Comparison of ENCODE assay signal across 17 cellular contexts in genomic region chr3:13550791-13551360, GRCh38. TPM values are rescaled to one million over a fixed set of nuclear protein-coding genes. Genes with fewer than 3 reads are reported as not detected.
A peak's percentile ranks its signal among the peaks of the same experiment; 100 is the strongest.
DNase-seq lines count a peak whose midpoint lies in the region; ATAC-seq, FAIRE-seq and TF ChIP-seq lines count a peak whose summit lies in the region.
"Had no signal": no experiment of that assay in that cellular context is flagged by ENCODE, and none has a peak within 500 bp of the region (broad histone marks: within the 10 kb centered on the region; RNA-seq: fewer than 3 reads in every experiment).

No MANE protein-coding gene starts in this region.

- H3K27ac ChIP-seq in endothelial cell of umbilical vein (ENCODE audit: insufficient read depth, low read depth, low read length) (no peak overlapping the region), tibial artery (peak overlapping the region; percentile 59 to 66)

- H3K9me3 ChIP-seq in endothelial cell of umbilical vein (replicated peaks; ENCODE audit: control insufficient read depth, insufficient read depth, low read length) (no peaks in the 10 kb centered on the region), tibial artery (no peaks in the 10 kb centered on the region)
- H3K9me3 ChIP-seq: A549, HAP-1, uterus had no signal

- peaks cover 8% of the 10 kb centered on the region for H3K27me3 Mint-ChIP-seq in mesothelial cell of epicardium (ENCODE audit: low read depth)

- H3K36me3 ChIP-seq in endothelial cell of umbilical vein (ENCODE audit: control insufficient read depth in 2 of 2, extremely low read depth in 1 of 2, insufficient read depth in 2 of 2, low read length in 2 of 2) (no peaks in the 10 kb centered on the region), tibial artery (no peaks in the 10 kb centered on the region)
- H3K36me3 ChIP-seq: HAP-1, uterus had no signal

- peak; percentile 71 for DNase-seq in Right ventricle myocardium inferior (ENCODE audit: missing footprints)
- DNase-seq in cardiac septum (ENCODE audit: low spot score): no peak
- DNase-seq in endothelial cell of umbilical vein (ENCODE audit: low read depth, low spot score): peak; percentile 70
- DNase-seq in mesothelial cell of epicardium (ENCODE audit: low spot score in 2 of 2, unreplicated experiment in 2 of 2): no peak
- no peak for DNase-seq in tibial artery
- no peak for DNase-seq in medulla oblongata (ENCODE audit: extremely low spot score)
- no peak for DNase-seq in NCI-H1092 treated with DMSO at 0.1 percent for 48 hours (lab: John Stamatoyannopoulos, UW)
- DNase-seq: activated naive CD4-positive, alpha-beta T cell treated with anti-CD3 and anti-CD28 coated beads, Interleukin-2, amount 50 U/mL, for 16 hours; activated T-cell treated with anti-CD3 and anti-CD28 coated beads, Interleukin-2, amount 50 U/mL, for 1 hour; naive thymus-derived CD4-positive, alpha-beta T cell; NCI-H1436; stimulated activated naive CD8-positive, alpha-beta T cell treated with anti-CD3 and anti-CD28 coated beads, Interleukin-15, Interleukin-2, amounts not matched to agents 100 U/mL and 50 U/mL, for 24 hours; uterus had no signal

- no peak overlapping the region for H3K9ac ChIP-seq in endothelial cell of umbilical vein (replicated peaks; ENCODE audit: extremely low read depth, insufficient read depth, low read length)

- H4K20me1 ChIP-seq in endothelial cell of umbilical vein (replicated peaks; ENCODE audit: control insufficient read depth, extremely low read depth, insufficient read depth, low read length): no peaks in the 10 kb centered on the region

- intact Hi-C loops in Right ventricle myocardium inferior (cut with DNase I) (no loop called here), cardiac septum (cut with DNase I) (no loop called here), endothelial cell of umbilical vein (cut with micrococcal nuclease) (no loop called here), tibial artery (cut with DNase I; ENCODE audit: low total_unique reads) (no loop called here)

- TF ChIP-seq CTCF in endothelial cell of umbilical vein (IDR thresholded peaks at IDR 0.05; ENCODE audit: extremely low read depth in 1 of 2, insufficient read depth in 1 of 2, low read depth in 1 of 2, low read length in 2 of 2): no peak
- no peak for TF ChIP-seq CTCF in mesothelial cell of epicardium (IDR thresholded peaks at IDR 0.05; ENCODE audit: unreplicated experiment)
- no peak for TF ChIP-seq CTCF in tibial artery (IDR thresholded peaks at IDR 0.05)

- no peak overlapping the region for H3K27ac Mint-ChIP-seq in mesothelial cell of epicardium
- H3K27ac Mint-ChIP-seq: naive thymus-derived CD4-positive, alpha-beta T cell had no signal

- no peaks in the 10 kb centered on the region for H3K9me1 ChIP-seq in endothelial cell of umbilical vein (replicated peaks; ENCODE audit: control insufficient read depth, extremely low read depth, insufficient read depth, low read length)

- BruUV-seq in endothelial cell of umbilical vein (replicated peaks; lab: Mats Ljungman, UMichigan): no TSS peak

- peaks cover 5% of the 10 kb centered on the region for H3K4me1 ChIP-seq in endothelial cell of umbilical vein (ENCODE audit: control insufficient read depth, extremely low read depth, insufficient read depth, low read length)
- H3K4me1 ChIP-seq in tibial artery: peaks cover 0 to 42% (median 16%) of the 10 kb centered on the region in 4 donors
- H3K4me1 ChIP-seq: HAP-1 had no signal

- peaks cover 6 to 11% of the 10 kb centered on the region in 2 experiments for H3K27me3 ChIP-seq in endothelial cell of umbilical vein (ENCODE audit: control insufficient read depth in 2 of 2, insufficient read depth in 2 of 2, low read length in 2 of 2)
- H3K27me3 ChIP-seq in tibial artery: peaks cover 0 to 32% of the 10 kb centered on the region in 2 donors
- H3K27me3 ChIP-seq: uterus had no signal

- no peak overlapping the region for H2AFZ ChIP-seq in endothelial cell of umbilical vein (ENCODE audit: low read depth, low read length)

- peaks cover 41% of the 10 kb centered on the region for H3K4me1 Mint-ChIP-seq in mesothelial cell of epicardium

- no peaks in the 10 kb centered on the region for H3K36me3 Mint-ChIP-seq in mesothelial cell of epicardium

- H3K4me3 ChIP-seq in endothelial cell of umbilical vein (replicated peaks in 1 of 3; ENCODE audit: insufficient read depth in 1 of 3, low read depth in 1 of 3, low read length in 3 of 3): no peak overlapping the region
- H3K4me3 ChIP-seq in tibial artery: peak overlapping the region; percentile 46 to 56
- H3K4me3 ChIP-seq: A549, HAP-1 had no signal

- H3K9me3 Mint-ChIP-seq in mesothelial cell of epicardium: no peaks in the 10 kb centered on the region

- POLR2A ChIA-PET in endothelial cell of umbilical vein (lab: Charles Lee): interaction anchor here (0.7 kb wide), 1 partner anchor 360 kb away, joined by 3 read pairs; no protein-coding TSS in a partner anchor

- CTCF ChIA-PET in endothelial cell of umbilical vein (lab: Charles Lee): interaction anchor here (0.7 to 3.3 kb wide), 8 partner anchors 9 to 107 kb away, joined by 3 to 23 read pairs (median 4); no protein-coding TSS in a partner anchor

- peak overlapping the region; percentile 66 for H3K4me3 Mint-ChIP-seq in mesothelial cell of epicardium

- H3K79me2 ChIP-seq in endothelial cell of umbilical vein (ENCODE audit: control insufficient read depth, insufficient read depth, low read length): no peaks in the 10 kb centered on the region

- dilution Hi-C loops in endothelial cell of umbilical vein (cut with MboI; ENCODE audit: extremely low pct_ligation_motif_present, low sequenced_read_pairs): no loop called here

- ATAC-seq in Right ventricle myocardium inferior (no peak), SK-N-SH treated with all-trans-retinoic acid at 6 μM for 48 hours (no peak)
- ATAC-seq: A549; naive thymus-derived CD4-positive, alpha-beta T cell; stimulated activated naive CD8-positive, alpha-beta T cell treated with anti-CD3 and anti-CD28 coated beads, Interleukin-15, Interleukin-2, amounts not matched to agents 100 U/mL and 50 U/mL, for 24 hours had no signal

- no peak for FAIRE-seq in endothelial cell of umbilical vein (lab: Jason Lieb, UNC)
- FAIRE-seq: A549, HTR-8/SVneo had no signal

- no peak overlapping the region for H3K4me2 ChIP-seq in endothelial cell of umbilical vein (ENCODE audit: insufficient read depth, low read length)
- H3K4me2 ChIP-seq: A549 had no signal

- no peak for TF ChIP-seq POLR2A in endothelial cell of umbilical vein (IDR thresholded peaks at IDR 0.05; ENCODE audit: low read depth, low read length)

TF ChIP-seq in endothelial cell of umbilical vein, 7 proteins besides CTCF, POLR2A, EP300 and RAD21:
- no peak for TF ChIP-seq FOS (IDR thresholded peaks at IDR 0.05; ENCODE audit: borderline replicate concordance, insufficient read depth, low read length)
- TF ChIP-seq EZH2 (IDR thresholded peaks at IDR 0.05; ENCODE audit: borderline replicate concordance, low read depth, low read length, severe bottlenecking): no peak
- no peak for TF ChIP-seq JUN (IDR thresholded peaks at IDR 0.05; ENCODE audit: borderline replicate concordance, insufficient read depth, insufficient read length, low read depth)
- TF ChIP-seq MYC (IDR thresholded peaks at IDR 0.05; ENCODE audit: low read depth, low read length): no peak
- no peak for TF ChIP-seq POLR2AphosphoS5 (IDR thresholded peaks at IDR 0.05; ENCODE audit: insufficient read depth, low read depth, low read length)
- no peak for TF ChIP-seq MAX (IDR thresholded peaks at IDR 0.05; ENCODE audit: insufficient read depth, insufficient read length)
- no peak for TF ChIP-seq GATA2 (IDR thresholded peaks at IDR 0.05; ENCODE audit: insufficient read depth, insufficient read length, low read depth, low read length)

TF ChIP-seq in SK-N-SH treated with all-trans-retinoic acid at 6 μM for 48 hours, 23 proteins besides CTCF, POLR2A, EP300 and RAD21:
- no peak for TF ChIP-seq CREB5 (CRISPR knock-in tag; IDR thresholded peaks at IDR 0.05; ENCODE audit: low read depth)
- TF ChIP-seq ZNF565 (CRISPR knock-in tag; conservative IDR thresholded peaks at IDR 0.05; ENCODE audit: low read depth): no peak
- TF ChIP-seq GLIS3 (CRISPR knock-in tag; IDR thresholded peaks at IDR 0.05): no peak
- no peak for TF ChIP-seq TCF4 (CRISPR knock-in tag; IDR thresholded peaks at IDR 0.05; ENCODE audit: borderline replicate concordance)
- no peak for TF ChIP-seq TOX (CRISPR knock-in tag; IDR thresholded peaks at IDR 0.05; ENCODE audit: borderline replicate concordance)
- TF ChIP-seq CSDC2 (CRISPR knock-in tag; IDR thresholded peaks at IDR 0.05): no peak
- TF ChIP-seq ZFP3 (CRISPR knock-in tag; IDR thresholded peaks at IDR 0.05): no peak
- no peak for TF ChIP-seq ZNF8 (CRISPR knock-in tag; IDR thresholded peaks at IDR 0.05)

RNA-seq across cellular contexts. Expression of gene FBLN2, which starts 2.0 kb away (rescaled TPM):
- total RNA-seq in Right ventricle myocardium inferior: 81.1 TPM
- 64.6 TPM for total RNA-seq in cardiac septum
- 0.07 and 1.4 TPM in 2 replicates for total RNA-seq in endothelial cell of umbilical vein
- 1.9 and 2.3 TPM in 2 replicates for polyA plus RNA-seq in endothelial cell of umbilical vein
- polyA plus RNA-seq in endothelial cell of umbilical vein (2011; cell fraction: cytosol; rRNA removed): 0.65 and 1.4 TPM in 2 replicates
- polyA plus RNA-seq in endothelial cell of umbilical vein (2011; cell fraction: nucleus; rRNA removed): 0.61 and 1.0 TPM in 2 replicates
- 0.23 and 0.85 TPM in 2 replicates for polyA plus RNA-seq in endothelial cell of umbilical vein (2012)
- polyA minus RNA-seq in endothelial cell of umbilical vein: 0.68 and 0.91 TPM in 2 replicates
- polyA minus RNA-seq in endothelial cell of umbilical vein (2011; cell fraction: cytosol; rRNA and poly(A)+ RNA removed): not detected
- 0.14 and 0.67 TPM in 2 replicates for polyA minus RNA-seq in endothelial cell of umbilical vein (2011; cell fraction: nucleus; rRNA and poly(A)+ RNA removed)
- total RNA-seq in mesothelial cell of epicardium: 63.3 to 68.6 TPM (median 67.5 TPM) in 3 replicates
- polyA plus RNA-seq: naive thymus-derived CD4-positive, alpha-beta T cell had no signal

Comparison
In these comparisons a context has a peak if more than half of its experiments do, and no peak if none do; other contexts are left out.
1. DNase-seq: peak in Right ventricle myocardium inferior (single experiment) and endothelial cell of umbilical vein (single experiment); none in cardiac septum (single experiment), mesothelial cell of epicardium (0 of 2), tibial artery (0 of 2), medulla oblongata (single experiment) and NCI-H1092 treated with DMSO at 0.1 percent for 48 hours (single experiment).
2. H3K4me3 ChIP-seq: peak in tibial artery (2 of 2); none in endothelial cell of umbilical vein (0 of 3).
3. RNA of gene FBLN2, which starts 2.0 kb away (total RNA-seq): 81.1 TPM in Right ventricle myocardium inferior (single experiment), 63.3 to 68.6 TPM in mesothelial cell of epicardium and 64.6 TPM in cardiac septum (single experiment); 0.07 to 1.4 TPM in endothelial cell of umbilical vein; every median in the first group is over 10 times any median in the second.